16 cellular contexts compared by ENCODE assay signal in the genomic region with DNA sequence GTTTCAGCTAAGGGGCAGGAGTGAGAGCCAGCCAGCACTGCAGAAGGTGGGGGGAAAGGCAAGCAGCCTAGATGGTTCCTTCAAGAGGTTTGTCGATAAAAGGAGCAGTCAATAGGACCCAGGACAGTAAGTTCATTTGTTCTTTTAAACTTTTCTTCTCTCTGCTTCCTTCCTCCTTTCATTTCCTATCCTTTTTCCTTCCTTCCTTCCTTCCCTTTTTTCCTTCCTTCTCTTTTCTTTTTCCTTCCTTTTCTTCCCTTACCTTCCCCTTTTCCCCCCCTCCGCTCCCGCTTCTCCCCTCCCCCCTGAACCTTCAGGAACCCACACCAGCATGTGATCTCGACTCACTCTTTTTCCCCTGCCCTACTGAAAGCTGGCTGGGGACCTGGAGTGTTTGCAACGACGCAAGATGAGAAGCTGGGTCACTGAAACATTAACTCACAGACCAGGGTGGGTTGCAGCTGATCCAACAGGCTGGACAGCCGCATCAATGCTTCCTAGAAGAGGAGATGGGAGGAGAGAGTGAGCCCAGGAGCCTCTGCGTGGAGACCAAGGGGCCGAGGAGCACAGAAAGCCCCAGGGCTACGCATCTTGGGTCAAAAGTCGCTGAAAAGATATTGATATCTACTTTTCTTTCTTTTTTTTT.
"Had no signal": no experiment of that assay in that cellular context is flagged by ENCODE, and none has a peak within 500 bp of the region (broad histone marks: within the 10 kb centered on the region; RNA-seq: fewer than 3 reads in every experiment).

No MANE protein-coding gene starts in this region.

- H3K4me1 Mint-ChIP-seq: activated naive CD4-positive, alpha-beta T cell treated with anti-CD3 and anti-CD28 coated beads, Interleukin-2, amount 10 ng/mL, durations not matched to agents 7 days and 5 days; T-cell had no signal

- H3K27ac Mint-ChIP-seq: activated naive CD4-positive, alpha-beta T cell treated with anti-CD3 and anti-CD28 coated beads, Interleukin-2, amount 10 ng/mL, durations not matched to agents 7 days and 5 days; memory B cell; T-cell had no signal

- H3K4me3 ChIP-seq: ascending aorta, gastroesophageal sphincter, left ventricle myocardium inferior, ovary, skin epidermis, transverse colon had no signal

- ATAC-seq: gastroesophageal sphincter; stimulated activated naive CD8-positive, alpha-beta T cell treated with anti-CD3 and anti-CD28 coated beads, Interleukin-15, Interleukin-2, amounts not matched to agents 100 U/mL and 50 U/mL, for 24 hours; T-cell had no signal

- H3K36me3 Mint-ChIP-seq: activated naive CD4-positive, alpha-beta T cell treated with anti-CD3 and anti-CD28 coated beads, Interleukin-2, amount 10 ng/mL, durations not matched to agents 7 days and 5 days; T-cell had no signal

- DNase-seq: activated CD4-positive, alpha-beta T cell treated with anti-CD3 and anti-CD28 coated beads for 1 hour; activated CD4-positive, alpha-beta T cell treated with anti-CD3 and anti-CD28 coated beads, Interleukin-2, amount 50 U/mL, for 48 hours; activated naive CD4-positive, alpha-beta T cell treated with anti-CD3 and anti-CD28 coated beads, Interleukin-2, amount 10 ng/mL, durations not matched to agents 7 days and 5 days; erythroblast; islet precursor cell; left ventricle myocardium inferior; ovary; stimulated activated CD4-positive, alpha-beta T cell treated with anti-CD3 and anti-CD28 coated beads, Interleukin-4, amount 100 ng/mL, for 24 hours; stimulated activated naive CD8-positive, alpha-beta T cell treated with anti-CD3 and anti-CD28 coated beads, Interleukin-15, Interleukin-2, amounts not matched to agents 100 U/mL and 50 U/mL, for 24 hours; T-cell; T1000; transverse colon had no signal

- H3K27ac ChIP-seq: ascending aorta, gastroesophageal sphincter, left ventricle myocardium inferior, ovary, skin epidermis, transverse colon had no signal

- H3K27me3 ChIP-seq: ascending aorta, ovary, transverse colon had no signal

- H3K4me3 Mint-ChIP-seq: activated naive CD4-positive, alpha-beta T cell treated with anti-CD3 and anti-CD28 coated beads, Interleukin-2, amount 10 ng/mL, durations not matched to agents 7 days and 5 days; memory B cell; T-cell had no signal

- H3K9me3 Mint-ChIP-seq: activated naive CD4-positive, alpha-beta T cell treated with anti-CD3 and anti-CD28 coated beads, Interleukin-2, amount 10 ng/mL, durations not matched to agents 7 days and 5 days had no signal

- H3K4me1 ChIP-seq: ascending aorta, gastroesophageal sphincter, left ventricle myocardium inferior had no signal

- H3K36me3 ChIP-seq: ascending aorta, gastroesophageal sphincter, left ventricle myocardium inferior, ovary, transverse colon had no signal
